Comparison of ENCODE assay signal across 8 cellular contexts in genomic region chr5:44952376-44952775, GRCh38.
DNase-seq lines count a peak whose midpoint lies in the region; TF ChIP-seq lines count a peak whose summit lies in the region.

No MANE protein-coding gene starts in this region.

- DNase-seq in GM12864 (ENCODE audit: low read depth) (peak; percentile 5), HFF-Myc (ENCODE audit: extremely low read depth, low read depth) (peak; percentile 19), MG63 (peak; percentile 15), SW480 (ENCODE audit: low spot score) (peak; percentile 44), iPS DF 6.9 (ENCODE audit: low read depth, low spot score) (peak; percentile 31)
- DNase-seq in CD8-positive, alpha-beta memory T cell = no peak
- DNase-seq in activated CD4-positive, CD25-positive, alpha-beta regulatory T cell treated with anti-CD3 and anti-CD28 coated beads, Interleukin-2, amount 50 U/mL, for 72 hours = no peak

- H3K4me1 Mint-ChIP-seq in CD8-positive, alpha-beta memory T cell = no peaks in the 10 kb centered on the region

- H3K36me3 Mint-ChIP-seq in CD8-positive, alpha-beta memory T cell = no peaks in the 10 kb centered on the region

- H3K4me1 ChIP-seq in iPS DF 6.9 (ENCODE audit: control insufficient read depth, insufficient read depth, low read length) = no peaks in the 10 kb centered on the region
- H3K4me1 ChIP-seq in CD8-positive, alpha-beta memory T cell (ENCODE audit: insufficient read depth, low read length) = no peaks in the 10 kb centered on the region

- H3K9me3 Mint-ChIP-seq in CD8-positive, alpha-beta memory T cell = peaks cover 0 to 4% (median 0%) of the 10 kb centered on the region in 5 donors

- no peak overlapping the region for H3K27ac Mint-ChIP-seq in CD8-positive, alpha-beta memory T cell

- TF ChIP-seq CTCF in 22Rv1 (IDR thresholded peaks at IDR 0.05) = peak; percentile 78
- TF ChIP-seq CTCF in GM12864 (IDR thresholded peaks at IDR 0.05; ENCODE audit: low read depth, low read length, missing control alignments) = peak; percentile 72
- peak; percentile 44 for TF ChIP-seq CTCF in HFF-Myc (IDR thresholded peaks at IDR 0.05; ENCODE audit: low read depth, low read length, missing control alignments)

- H3K4me3 Mint-ChIP-seq in CD8-positive, alpha-beta memory T cell = no peak overlapping the region

- H3K9me3 ChIP-seq in MG63 (no peaks in the 10 kb centered on the region), iPS DF 6.9 (ENCODE audit: control insufficient read depth, insufficient read depth, low read length) (no peaks in the 10 kb centered on the region)
- H3K9me3 ChIP-seq in CD8-positive, alpha-beta memory T cell (ENCODE audit: low read length) = no peaks in the 10 kb centered on the region

- H3K4me3 ChIP-seq in GM12864 (ENCODE audit: low read depth, low read length) = no peak overlapping the region
- H3K4me3 ChIP-seq in HFF-Myc (replicated peaks; ENCODE audit: low read depth, low read length) = no peak overlapping the region
- H3K4me3 ChIP-seq in MG63 = no peak overlapping the region
- H3K4me3 ChIP-seq in iPS DF 6.9 (ENCODE audit: low read length) = no peak overlapping the region
- no peak overlapping the region for H3K4me3 ChIP-seq in CD8-positive, alpha-beta memory T cell (ENCODE audit: low read length)

- H3K27me3 Mint-ChIP-seq in CD8-positive, alpha-beta memory T cell = no peaks in the 10 kb centered on the region

- CTCF ChIA-PET in CD8-positive, alpha-beta memory T cell (lab: Charles Lee) = no interaction called here

- H3K27me3 ChIP-seq in MG63 (no peaks in the 10 kb centered on the region), iPS DF 6.9 (ENCODE audit: control insufficient read depth, insufficient read depth, low read length) (0 out of 2 replicates have a peak, but pooled peaks cover 1% of the 10 kb centered on the region)
- no peaks in the 10 kb centered on the region for H3K27me3 ChIP-seq in CD8-positive, alpha-beta memory T cell (ENCODE audit: insufficient read depth, low read length, poor library complexity, severe bottlenecking)

- no peaks in the 10 kb centered on the region for H3K36me3 ChIP-seq in MG63
- H3K36me3 ChIP-seq in iPS DF 6.9 (ENCODE audit: control insufficient read depth, insufficient read depth, low read length) = no peaks in the 10 kb centered on the region
- no peaks in the 10 kb centered on the region for H3K36me3 ChIP-seq in CD8-positive, alpha-beta memory T cell (ENCODE audit: insufficient read depth, low read length)

- POLR2A ChIA-PET in CD8-positive, alpha-beta memory T cell (lab: Charles Lee) = no interaction called here

- no CpG with 5 or more reads among the region's 1 CpG for WGBS in iPS DF 6.9 (ENCODE audit: insufficient coverage, insufficient read length)

- H3K27ac ChIP-seq in 22Rv1 (no peak overlapping the region), iPS DF 6.9 (ENCODE audit: low read length) (no peak overlapping the region)
- no peak overlapping the region for H3K27ac ChIP-seq in CD8-positive, alpha-beta memory T cell (ENCODE audit: low read depth, low read length)

Comparison
In these comparisons a context has a peak if more than half of its experiments do, and no peak if none do; other contexts are left out.
1. DNase-seq: peak in GM12864 (single experiment), HFF-Myc (single experiment), MG63 (single experiment), SW480 (single experiment) and iPS DF 6.9 (single experiment); none in CD8-positive, alpha-beta memory T cell (0 of 5) and activated CD4-positive, CD25-positive, alpha-beta regulatory T cell treated with anti-CD3 and anti-CD28 coated beads, Interleukin-2, amount 50 U/mL, for 72 hours (single experiment).
2. Peak in every context shown above with its lines, with median percentiles within 50 percentile points of each other: CTCF ChIP-seq.